8 cellular contexts compared by ENCODE assay signal in genomic region chr11:67859513-67860156, GRCh38.
DNase-seq lines count a peak whose midpoint lies in the region; TF ChIP-seq lines count a peak whose summit lies in the region.
"Not testable (repeated sequence)": the region's sequence is repeated elsewhere in the genome, so short reads cannot be mapped to it uniquely, and the experiment has no call there.

No MANE protein-coding gene starts in this region.

- not testable (repeated sequence) for H3K4me3 ChIP-seq in MM.1S (ENCODE audit: low read length); breast epithelium

- not testable (repeated sequence) for H3K27ac Mint-ChIP-seq in immature natural killer cell

- not testable (repeated sequence) for H3K36me3 Mint-ChIP-seq in immature natural killer cell

- H3K9me2 ChIP-seq in MM.1S (replicated peaks; ENCODE audit: insufficient read depth, low read length), result not testable (repeated sequence)

- H3K9ac ChIP-seq in MM.1S (ENCODE audit: low read length), result not testable (repeated sequence)

- H3F3A ChIP-seq in MM.1S (ENCODE audit: insufficient read depth, low read length), result not testable (repeated sequence)

- not testable (repeated sequence) for H3K27me3 ChIP-seq in MM.1S (replicated peaks; ENCODE audit: insufficient read depth, low read length); breast epithelium

- H3K9me3 Mint-ChIP-seq in immature natural killer cell, result not testable (repeated sequence)

- H3K9me3 ChIP-seq in MM.1S (replicated peaks; ENCODE audit: insufficient read depth, low read length); breast epithelium: not testable (repeated sequence)

- not testable (repeated sequence) for H3K79me2 ChIP-seq in MM.1S (ENCODE audit: low read length)

- not testable (repeated sequence) for H3K4me1 ChIP-seq in MM.1S (ENCODE audit: low read length); breast epithelium

- not testable (repeated sequence) for H3K27me3 Mint-ChIP-seq in immature natural killer cell (ENCODE audit: low read depth in 3 of 3)

- not testable (repeated sequence) for TF ChIP-seq CTCF in MM.1S (IDR thresholded peaks at IDR 0.05; ENCODE audit: low read length)
- peak in 2 of 3 donors; percentile 19 to 29 for TF ChIP-seq CTCF in breast epithelium (IDR thresholded peaks at IDR 0.05)

- H3K4me1 Mint-ChIP-seq in immature natural killer cell, result not testable (repeated sequence)

- not testable (repeated sequence) for H3K4me3 Mint-ChIP-seq in immature natural killer cell

- DNase-seq in DMS 273 (lab: John Stamatoyannopoulos, UW; ENCODE audit: unreplicated experiment) (peak; percentile 6), MM.1S (peak; percentile 33), T-helper 1 cell (peak in 3 of 5 donors; percentile 27 to 52 (median 29)), immature natural killer cell (peak in 2 of 3 donors; percentile 1 to 6)
- peak; percentile 67 for DNase-seq in activated CD8-positive, alpha-beta memory T cell treated with anti-CD3 and anti-CD28 coated beads, Interleukin-2, amount 50 U/mL, for 48 hours
- DNase-seq in breast epithelium (ENCODE audit: low spot score in 2 of 2), result not testable (repeated sequence)
- DNase-seq in stimulated activated CD4-positive, alpha-beta T cell treated with anti-CD3 and anti-CD28 coated beads, Interleukin-12 subunit alpha, Interleukin-12 subunit beta, amount 100 ng/mL, for 4 hours, result peak; percentile 49
- DNase-seq in stimulated activated CD8-positive, alpha-beta memory T cell treated with anti-CD3 and anti-CD28 coated beads, Interleukin-7, amount 100 ng/mL, for 48 hours (ENCODE audit: extremely low read depth in 1 of 2, low read depth in 1 of 2), result peak; percentile 2 to 7

- not testable (repeated sequence) for H2AFZ ChIP-seq in MM.1S (ENCODE audit: low read length)

- H3K36me3 ChIP-seq in MM.1S (replicated peaks; ENCODE audit: insufficient read depth, low read length); breast epithelium: not testable (repeated sequence)

- TF ChIP-seq POLR2A in breast epithelium (IDR thresholded peaks at IDR 0.05), result not testable (repeated sequence)

- not testable (repeated sequence) for H4K20me1 ChIP-seq in MM.1S (ENCODE audit: insufficient read depth, low read length)

- not testable (repeated sequence) for H3K27ac ChIP-seq in MM.1S (ENCODE audit: low read length); breast epithelium

- intact Hi-C loops in breast epithelium (cut with DNase I; ENCODE audit: low total_unique reads), result not testable (repeated sequence)

- H3K4me2 ChIP-seq in MM.1S (ENCODE audit: low read depth, low read length), result not testable (repeated sequence)
